ENCODE assay signal across 11 cellular contexts in genomic region chr4:2255501-2256155, GRCh38. TPM values are rescaled to one million over a fixed set of nuclear protein-coding genes. Genes with fewer than 3 reads are reported as not detected.
A peak's percentile ranks its signal among the peaks of the same experiment; 100 is the strongest.
DNase-seq lines count a peak whose midpoint lies in the region; ATAC-seq and TF ChIP-seq lines count a peak whose summit lies in the region.
"Had no signal": no experiment of that assay in that cellular context is flagged by ENCODE, and none has a peak within 500 bp of the region (broad histone marks: within the 10 kb centered on the region; RNA-seq: fewer than 3 reads in every experiment).

No MANE protein-coding gene starts in this region.

- H3K27me3 ChIP-seq in BE2C = no peaks in the 10 kb centered on the region

- TF ChIP-seq CTCF in BE2C (IDR thresholded peaks at IDR 0.05; ENCODE audit: low read depth, low read length) (no peak), fibroblast of villous mesenchyme (IDR thresholded peaks at IDR 0.05; ENCODE audit: insufficient read depth, low read depth, low read length) (no peak), progenitor cell of endocrine pancreas (IDR thresholded peaks at IDR 0.05; ENCODE audit: unreplicated experiment) (no peak)

- POLR2A ChIA-PET in activated CD4-positive, alpha-beta memory T cell treated with anti-CD3 and anti-CD28 coated beads for 36 hours (lab: Charles Lee) = no interaction called here

- DNase-seq in BE2C = peak; percentile 26
- peak; percentile 6 for DNase-seq in activated CD4-positive, alpha-beta memory T cell treated with anti-CD3 and anti-CD28 coated beads for 36 hours
- peak; percentile 30 for DNase-seq in fibroblast of villous mesenchyme (ENCODE audit: low read depth)
- peak; percentile 16 to 89 (median 36) for DNase-seq in posterior cingulate gyrus
- DNase-seq in NK-92 treated with Interleukin-12 subunit alpha and Interleukin-12 subunit beta, amount 100 ng/mL, for 24 hours (lab: John Stamatoyannopoulos, UW) = no peak
- no peak for DNase-seq in progenitor cell of endocrine pancreas (ENCODE audit: low spot score, unreplicated experiment)
- DNase-seq in NCI-H1105 (lab: John Stamatoyannopoulos, UW) = no peak
- DNase-seq: MM.1S; stimulated activated naive CD4-positive, alpha-beta T cell had no signal

- no peaks in the 10 kb centered on the region for H3K9me3 Mint-ChIP-seq in activated CD4-positive, alpha-beta memory T cell treated with anti-CD3 and anti-CD28 coated beads for 36 hours
- no peaks in the 10 kb centered on the region for H3K9me3 Mint-ChIP-seq in progenitor cell of endocrine pancreas (ENCODE audit: low read depth)
- H3K9me3 Mint-ChIP-seq: CD4-positive, CD25-positive, alpha-beta regulatory T cell had no signal

- no peak for ATAC-seq in HG02884 (IDR thresholded peaks at IDR 0.05; ENCODE audit: unreplicated experiment)

- H3K4me1 Mint-ChIP-seq in activated CD4-positive, alpha-beta memory T cell treated with anti-CD3 and anti-CD28 coated beads for 36 hours (ENCODE audit: low read depth) = peaks cover 3% of the 10 kb centered on the region
- H3K4me1 Mint-ChIP-seq in progenitor cell of endocrine pancreas (ENCODE audit: low read depth) = peaks cover 2% of the 10 kb centered on the region

- peaks cover 1% of the 10 kb centered on the region for H3K36me3 Mint-ChIP-seq in activated CD4-positive, alpha-beta memory T cell treated with anti-CD3 and anti-CD28 coated beads for 36 hours
- H3K36me3 Mint-ChIP-seq in progenitor cell of endocrine pancreas (ENCODE audit: insufficient read depth) = peaks cover 3% of the 10 kb centered on the region

- CTCF ChIA-PET in activated CD4-positive, alpha-beta memory T cell treated with anti-CD3 and anti-CD28 coated beads for 36 hours (lab: Charles Lee) = no interaction called here

- no peaks in the 10 kb centered on the region for H3K27me3 Mint-ChIP-seq in activated CD4-positive, alpha-beta memory T cell treated with anti-CD3 and anti-CD28 coated beads for 36 hours
- no peaks in the 10 kb centered on the region for H3K27me3 Mint-ChIP-seq in progenitor cell of endocrine pancreas
- H3K27me3 Mint-ChIP-seq: CD4-positive, CD25-positive, alpha-beta regulatory T cell had no signal

- no peak overlapping the region for H3K27ac Mint-ChIP-seq in activated CD4-positive, alpha-beta memory T cell treated with anti-CD3 and anti-CD28 coated beads for 36 hours
- no peak overlapping the region for H3K27ac Mint-ChIP-seq in progenitor cell of endocrine pancreas
- H3K27ac Mint-ChIP-seq: CD4-positive, CD25-positive, alpha-beta regulatory T cell had no signal

- H3K36me3 ChIP-seq in BE2C = peaks cover 47% of the 10 kb centered on the region

- no peak overlapping the region for H3K4me3 ChIP-seq in BE2C (ENCODE audit: low read depth, low read length)
- H3K4me3 ChIP-seq in fibroblast of villous mesenchyme (ENCODE audit: low read depth, low read length) = no peak overlapping the region

- intact Hi-C loops in activated CD4-positive, alpha-beta memory T cell treated with anti-CD3 and anti-CD28 coated beads for 36 hours (cut with micrococcal nuclease) = no loop called here
- intact Hi-C loops in posterior cingulate gyrus (cut with DNase I) = no loop called here

- H3K4me1 ChIP-seq in BE2C = peaks cover 8% of the 10 kb centered on the region; the same call in 1 of the 2 replicates

- no peaks in the 10 kb centered on the region for H3K9me3 ChIP-seq in BE2C

- no peak overlapping the region for H3K4me3 Mint-ChIP-seq in activated CD4-positive, alpha-beta memory T cell treated with anti-CD3 and anti-CD28 coated beads for 36 hours
- H3K4me3 Mint-ChIP-seq in progenitor cell of endocrine pancreas (ENCODE audit: low read depth) = no peak overlapping the region

RNA-seq across cellular contexts. Expression of gene MXD4, which starts 6.3 kb away (rescaled TPM):
- 37.7 TPM for polyA plus RNA-seq in BE2C (2012; ENCODE audit: insufficient read depth, insufficient read length, low read depth)
- 1 to 10 TPM; 3.6 to 4.9 TPM for total RNA-seq in activated CD4-positive, alpha-beta memory T cell treated with anti-CD3 and anti-CD28 coated beads for 36 hours
- total RNA-seq in fibroblast of villous mesenchyme = 43.5 and 44.9 TPM in 2 replicates
- total RNA-seq in progenitor cell of endocrine pancreas = 103 and 121 TPM in 2 replicates

RNA-seq across cellular contexts. Expression of gene HAUS3, which starts 13.7 kb away (rescaled TPM):
- 9.0 TPM for polyA plus RNA-seq in BE2C (2012; ENCODE audit: insufficient read depth, insufficient read length, low read depth)
- total RNA-seq in activated CD4-positive, alpha-beta memory T cell treated with anti-CD3 and anti-CD28 coated beads for 36 hours = 10 to 100 TPM; 20.2 to 20.3 TPM
- total RNA-seq in fibroblast of villous mesenchyme (8.7 and 9.1 TPM in 2 replicates), progenitor cell of endocrine pancreas (18.1 and 18.3 TPM in 2 replicates)

RNA-seq across cellular contexts. Expression of gene POLN, which starts 13.7 kb away (rescaled TPM):
- 0.93 TPM for polyA plus RNA-seq in BE2C (2012; ENCODE audit: insufficient read depth, insufficient read length, low read depth)
- total RNA-seq in activated CD4-positive, alpha-beta memory T cell treated with anti-CD3 and anti-CD28 coated beads for 36 hours = 1 to 10 TPM; 2.7 to 4.0 TPM
- total RNA-seq in fibroblast of villous mesenchyme = 1.6 and 4.7 TPM in 2 replicates
- 5.0 and 5.9 TPM in 2 replicates for total RNA-seq in progenitor cell of endocrine pancreas

Comparison
In these comparisons a context has a peak if more than half of its experiments do, and no peak if none do; other contexts are left out.
1. DNase-seq: peak in BE2C (single experiment), activated CD4-positive, alpha-beta memory T cell treated with anti-CD3 and anti-CD28 coated beads for 36 hours (single experiment), fibroblast of villous mesenchyme (single experiment) and posterior cingulate gyrus (10 of 10); none in NK-92 treated with Interleukin-12 subunit alpha and Interleukin-12 subunit beta, amount 100 ng/mL, for 24 hours (single experiment), progenitor cell of endocrine pancreas (single experiment) and NCI-H1105 (single experiment).